ENCODE assay signal across 30 cellular contexts in the genomic region with DNA sequence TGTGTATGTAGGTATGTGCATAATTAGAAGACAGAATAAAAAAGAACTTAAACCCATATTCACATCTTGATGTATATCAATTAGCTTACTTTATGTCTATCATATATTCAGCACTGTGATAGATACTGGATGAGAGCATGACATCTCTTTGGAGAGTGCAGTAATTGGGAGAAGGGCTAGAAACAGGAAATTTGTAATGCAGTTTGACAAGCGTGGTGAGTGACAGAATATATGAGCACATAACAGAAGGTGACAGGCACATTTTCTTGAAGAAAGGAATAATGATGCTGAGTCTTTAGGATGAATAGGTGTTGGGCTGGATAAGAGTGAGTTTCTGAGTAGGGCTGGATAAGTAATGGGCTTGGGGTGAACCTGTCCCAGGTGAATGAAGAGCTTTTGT.
"Had no signal": no experiment of that assay in that cellular context is flagged by ENCODE, and none has a peak within 500 bp of the region (broad histone marks: within the 10 kb centered on the region; RNA-seq: fewer than 3 reads in every experiment).

No MANE protein-coding gene starts in this region.

- H3K27ac ChIP-seq: adrenal gland, ascending aorta, body of pancreas, brain microvascular endothelial cell, breast epithelium, cardiac muscle cell had no signal

- H3K36me3 ChIP-seq: adrenal gland, ascending aorta, brain microvascular endothelial cell, breast epithelium, cardiac muscle cell had no signal

- DNase-seq: activated effector memory CD4-positive, alpha-beta T cell treated with anti-CD3 and anti-CD28 coated beads, Interleukin-2, amount 50 U/mL, for 16 hours; activated effector memory CD4-positive, alpha-beta T cell treated with Interleukin-2 at 50 U/mL for 16 hours; activated gamma-delta T cell; activated gamma-delta T cell treated with Interleukin-2 at 50 U/mL for 16 hours; activated naive CD4-positive, alpha-beta T cell; activated naive CD4-positive, alpha-beta T cell treated with anti-CD3 and anti-CD28 coated beads for 36 hours; activated naive CD4-positive, alpha-beta T cell treated with anti-CD3 and anti-CD28 coated beads, Interleukin-2, amount 10 ng/mL, durations not matched to agents 7 days and 5 days; activated naive CD4-positive, alpha-beta T cell treated with anti-CD3 and anti-CD28 coated beads, Interleukin-2, amount 50 U/mL, for 16 hours; activated naive CD4-positive, alpha-beta T cell treated with Interleukin-2 at 50 U/mL for 16 hours; activated naive CD8-positive, alpha-beta T cell treated with anti-CD3 and anti-CD28 coated beads for 36 hours; activated naive CD8-positive, alpha-beta T cell treated with anti-CD3 and anti-CD28 coated beads, Interleukin-2, amount 10 ng/mL, durations not matched to agents 7 days and 5 days; activated naive CD8-positive, alpha-beta T cell treated with anti-CD3 and anti-CD28 coated beads, Interleukin-2, amount 50 U/mL, for 24 hours; activated T-cell treated with anti-CD3 and anti-CD28 coated beads, Interleukin-2, amount 50 U/mL, for 1 hour; activated T-cell treated with anti-CD3 and anti-CD28 coated beads, Interleukin-2, amount 50 U/mL, for 24 hours; activated T-cell treated with anti-CD3 and anti-CD28 coated beads, Interleukin-2, amount 50 U/mL, for 4 hours; activated T-cell treated with anti-CD3 and anti-CD28 coated beads, Interleukin-2, amount 50 U/mL, for 48 hours; activated T-cell treated with anti-CD3 and anti-CD28 coated beads, Interleukin-2, amount 50 U/mL, for 72 hours; adrenal gland; amniotic stem cell; amygdala; anterior cingulate cortex; aorta; body of pancreas; brain microvascular endothelial cell; caudate nucleus; central memory CD4-positive, alpha-beta T cell; cerebellar nuclear complex had no signal

- H3K27me3 ChIP-seq: adrenal gland, ascending aorta, body of pancreas, brain microvascular endothelial cell, breast epithelium, cardiac muscle cell had no signal

- H3K4me3 ChIP-seq: adrenal gland, ascending aorta, body of pancreas, breast epithelium, cardiac muscle cell had no signal

- H3K9me3 ChIP-seq: adrenal gland, ascending aorta, body of pancreas, breast epithelium had no signal
